Comparison of ENCODE assay signal across 1 cellular context in genomic region chr4:14917305-14917647, GRCh38.
TF ChIP-seq lines count a peak whose summit lies in the region.

No MANE protein-coding gene starts in this region.

TF ChIP-seq in GM12878, 131 proteins besides CTCF, POLR2A, EP300 and RAD21:
- TF ChIP-seq, protein P1, sequence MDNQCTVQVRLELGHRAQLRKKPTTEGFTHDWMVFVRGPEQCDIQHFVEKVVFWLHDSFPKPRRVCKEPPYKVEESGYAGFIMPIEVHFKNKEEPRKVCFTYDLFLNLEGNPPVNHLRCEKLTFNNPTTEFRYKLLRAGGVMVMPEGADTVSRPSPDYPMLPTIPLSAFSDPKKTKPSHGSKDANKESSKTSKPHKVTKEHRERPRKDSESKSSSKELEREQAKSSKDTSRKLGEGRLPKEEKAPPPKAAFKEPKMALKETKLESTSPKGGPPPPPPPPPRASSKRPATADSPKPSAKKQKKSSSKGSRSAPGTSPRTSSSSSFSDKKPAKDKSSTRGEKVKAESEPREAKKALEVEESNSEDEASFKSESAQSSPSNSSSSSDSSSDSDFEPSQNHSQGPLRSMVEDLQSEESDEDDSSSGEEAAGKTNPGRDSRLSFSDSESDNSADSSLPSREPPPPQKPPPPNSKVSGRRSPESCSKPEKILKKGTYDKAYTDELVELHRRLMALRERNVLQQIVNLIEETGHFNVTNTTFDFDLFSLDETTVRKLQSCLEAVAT (IDR thresholded peaks at IDR 0.05) = no peak
- no peak for TF ChIP-seq BMI1 (IDR thresholded peaks at IDR 0.05; ENCODE audit: borderline replicate concordance)
- no peak for TF ChIP-seq PML (IDR thresholded peaks at IDR 0.05; ENCODE audit: low read length)
- no peak for TF ChIP-seq ZZZ3 (IDR thresholded peaks at IDR 0.05; ENCODE audit: control insufficient read depth, insufficient read length, low read depth)
- TF ChIP-seq POU2F2 (IDR thresholded peaks at IDR 0.05; ENCODE audit: borderline replicate concordance, low read depth, low read length) = no peak
- no peak for TF ChIP-seq CHD2 (IDR thresholded peaks at IDR 0.05; ENCODE audit: borderline replicate concordance, low read depth, low read length)
- no peak for TF ChIP-seq SREBF1 (IDR thresholded peaks at IDR 0.05; ENCODE audit: low read length)
- TF ChIP-seq IKZF2 (IDR thresholded peaks at IDR 0.05) = no peak
- no peak for TF ChIP-seq CEBPB (IDR thresholded peaks at IDR 0.05; ENCODE audit: borderline replicate concordance in 1 of 2, low read depth in 2 of 2, low read length in 2 of 2)
- TF ChIP-seq BACH1 (IDR thresholded peaks at IDR 0.05; ENCODE audit: borderline replicate concordance) = no peak
- TF ChIP-seq PRDM15 (CRISPR knock-in tag; IDR thresholded peaks at IDR 0.05) = no peak
